Comparison of ENCODE assay signal across 8 cellular contexts in genomic region chr11:14414470-14415461, GRCh38. TPM values are rescaled to one million over a fixed set of nuclear protein-coding genes. Genes with fewer than 3 reads are reported as not detected.
A peak's percentile ranks its signal among the peaks of the same experiment; 100 is the strongest.
DNase-seq lines count a peak whose midpoint lies in the region; ATAC-seq and TF ChIP-seq lines count a peak whose summit lies in the region.

No MANE protein-coding gene starts in this region.

- H3K36me3 Mint-ChIP-seq in effector memory CD8-positive, alpha-beta T cell (ENCODE audit: insufficient read depth) = peaks cover 6% of the 10 kb centered on the region

- H3K9me3 ChIP-seq in body of pancreas (no peaks in the 10 kb centered on the region), HAP-1 (no peaks in the 10 kb centered on the region)

- H3K27ac Mint-ChIP-seq in effector memory CD8-positive, alpha-beta T cell = peak overlapping the region; percentile 92 to 95

- H3K4me3 ChIP-seq in body of pancreas = no peak overlapping the region
- no peak overlapping the region for H3K4me3 ChIP-seq in HAP-1

- intact Hi-C loops in body of pancreas (cut with DNase I) = no loop called here

- DNase-seq in activated CD4-positive, CD25-positive, alpha-beta regulatory T cell treated with anti-CD3 and anti-CD28 coated beads, Interleukin-2, amount 50 U/mL, for 72 hours = peak; percentile 62
- peak; percentile 69 to 70 (median 69) for DNase-seq in effector memory CD8-positive, alpha-beta T cell
- DNase-seq in stimulated activated CD8-positive, alpha-beta memory T cell treated with anti-CD3 and anti-CD28 coated beads, Interleukin-4, amount 100 ng/mL, for 1 hour (ENCODE audit: low read depth in 2 of 2, low spot score in 1 of 2) = peak; percentile 48 to 52
- DNase-seq in body of pancreas (no peak), epidermal melanocyte (ENCODE audit: insufficient read length, low spot score) (no peak), HAP-1 (ENCODE audit: low spot score in 2 of 2) (no peak)

- H3K4me1 ChIP-seq in body of pancreas (peaks cover 3% of the 10 kb centered on the region), HAP-1 (peaks cover 2% of the 10 kb centered on the region; the same call in 1 of the 2 replicates)

- WGBS in body of pancreas, 2 donors = 61 to 64% methylated on average over 7 of the region's 7 CpGs

- H3K9me3 Mint-ChIP-seq in effector memory CD8-positive, alpha-beta T cell = no peaks in the 10 kb centered on the region

- peak; percentile 73 for ATAC-seq in GM18498 (IDR thresholded peaks at IDR 0.05; ENCODE audit: unreplicated experiment)
- ATAC-seq in HG02981 (IDR thresholded peaks at IDR 0.05; ENCODE audit: unreplicated experiment) = peak; percentile 76
- peak; percentile 99 for ATAC-seq in effector memory CD8-positive, alpha-beta T cell (replicated peaks)
- ATAC-seq in body of pancreas = no peak

- in situ Hi-C loops in HAP-1 (cut with MboI; ENCODE audit: low sequenced_read_pairs) = loop anchor here (10.0 kb wide), 1 partner anchor 110 kb away; no protein-coding TSS in a partner anchor

- no peaks in the 10 kb centered on the region for H3K36me3 ChIP-seq in body of pancreas (replicated peaks in 1 of 2; ENCODE audit: insufficient read depth in 1 of 2, low read depth in 2 of 2)
- H3K36me3 ChIP-seq in HAP-1 (replicated peaks) = no peaks in the 10 kb centered on the region

- H3K27ac ChIP-seq in body of pancreas = no peak overlapping the region

- H3K4me3 Mint-ChIP-seq in effector memory CD8-positive, alpha-beta T cell = peak overlapping the region; percentile 71 to 80

- H3K27me3 Mint-ChIP-seq in effector memory CD8-positive, alpha-beta T cell = no peaks in the 10 kb centered on the region

- H3K4me1 Mint-ChIP-seq in effector memory CD8-positive, alpha-beta T cell (ENCODE audit: low read depth in 2 of 2) = peaks cover 48 to 51% of the 10 kb centered on the region in 2 donors

- no peak for TF ChIP-seq CTCF in body of pancreas (IDR thresholded peaks at IDR 0.05)

- TF ChIP-seq POLR2A in body of pancreas (IDR thresholded peaks at IDR 0.05) = no peak

- no peaks in the 10 kb centered on the region for H3K27me3 ChIP-seq in body of pancreas
- no peaks in the 10 kb centered on the region for H3K27me3 ChIP-seq in HAP-1 (ENCODE audit: low read depth)

RNA-seq across cellular contexts. Expression of gene RRAS2, which starts 55.8 kb away (rescaled TPM):
- total RNA-seq in body of pancreas = 10 to 100 TPM; 15.8 to 27.5 TPM

Comparison
In these comparisons a context has a peak if more than half of its experiments do, and no peak if none do; other contexts are left out.
1. DNase-seq: peak in activated CD4-positive, CD25-positive, alpha-beta regulatory T cell treated with anti-CD3 and anti-CD28 coated beads, Interleukin-2, amount 50 U/mL, for 72 hours (single experiment), effector memory CD8-positive, alpha-beta T cell (3 of 3) and stimulated activated CD8-positive, alpha-beta memory T cell treated with anti-CD3 and anti-CD28 coated beads, Interleukin-4, amount 100 ng/mL, for 1 hour (2 of 2); none in body of pancreas (0 of 4), epidermal melanocyte (single experiment) and HAP-1 (0 of 2).